ENCODE assay signal across 17 cellular contexts in the genomic region with DNA sequence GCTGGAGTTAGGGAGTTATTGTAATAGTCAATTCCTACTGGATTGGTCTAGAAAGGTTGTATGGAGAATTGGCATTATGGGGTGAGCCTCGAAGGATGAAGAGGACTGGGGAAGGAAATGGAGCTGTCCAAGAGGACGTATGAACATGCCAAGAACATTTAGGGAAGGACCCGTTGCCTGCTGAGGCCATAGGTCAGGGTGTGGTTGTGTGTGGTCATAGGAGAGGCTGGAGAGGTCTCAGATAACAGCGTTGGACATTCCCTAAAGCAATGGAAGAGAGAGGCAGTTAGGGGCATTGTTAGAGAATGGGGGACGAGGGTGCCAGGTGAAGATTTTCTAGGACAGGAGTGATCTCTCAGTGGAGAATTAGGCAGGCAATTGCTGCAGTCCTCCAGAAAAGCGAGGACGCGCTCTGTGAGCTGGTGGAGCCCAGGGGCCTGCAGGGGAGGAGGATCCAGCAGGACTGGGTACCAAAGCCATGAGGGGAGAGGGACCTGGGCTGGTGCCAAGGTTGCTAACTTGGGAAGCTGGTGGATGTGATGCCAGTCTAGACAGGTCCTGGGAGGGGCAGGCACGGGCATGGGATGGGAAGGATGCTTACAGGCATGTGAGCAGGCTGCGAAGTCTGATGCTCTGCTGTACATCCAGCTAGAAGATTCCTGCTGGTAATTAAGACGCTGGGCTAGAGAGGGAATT. TPM values are rescaled to one million over a fixed set of nuclear protein-coding genes. Genes with fewer than 3 reads are reported as not detected.
DNase-seq lines count a peak whose midpoint lies in the region; ATAC-seq and TF ChIP-seq lines count a peak whose summit lies in the region.
"Had no signal": no experiment of that assay in that cellular context is flagged by ENCODE, and none has a peak within 500 bp of the region (broad histone marks: within the 10 kb centered on the region; RNA-seq: fewer than 3 reads in every experiment).

No MANE protein-coding gene starts in this region.

- POLR2A ChIA-PET in CD8-positive, alpha-beta memory T cell (lab: Charles Lee): interaction anchor here (0.7 to 1.0 kb wide), 2 partner anchors 9 to 25 kb away, joined by 3 to 12 read pairs; a partner anchor contains a TSS

- CTCF ChIA-PET in CD8-positive, alpha-beta memory T cell (lab: Charles Lee): interaction anchor here (0.9 to 4.7 kb wide), 6 partner anchors 10 to 40 kb away, joined by 3 to 32 read pairs (median 11); a partner anchor contains a TSS

- H3K36me3 ChIP-seq in CD8-positive, alpha-beta memory T cell (ENCODE audit: insufficient read depth, low read length): no peaks in the 10 kb centered on the region
- peaks cover 0 to 2% of the 10 kb centered on the region in 2 donors for H3K36me3 ChIP-seq in mucosa of rectum (ENCODE audit: control insufficient read depth in 2 of 2, insufficient read depth in 2 of 2, low read length in 2 of 2)

- H3K4me1 Mint-ChIP-seq in CD8-positive, alpha-beta memory T cell: peaks cover 40 to 58% (median 56%) of the 10 kb centered on the region in 3 donors
- H3K4me1 Mint-ChIP-seq in chondrocyte (ENCODE audit: low read depth): no peaks in the 10 kb centered on the region

- DNase-seq in AG20443 (ENCODE audit: low spot score): peak; percentile 2
- DNase-seq in CD8-positive, alpha-beta memory T cell: no peak
- peak; percentile 65 for DNase-seq in chondrocyte (ENCODE audit: low spot score)
- no peak for DNase-seq in NCI-H510A (lab: John Stamatoyannopoulos, UW)
- no peak for DNase-seq in OCI-M1 (lab: John Stamatoyannopoulos, UW)
- DNase-seq: activated CD4-positive, alpha-beta T cell treated with anti-CD3 and anti-CD28 coated beads, Interleukin-2, amount 50 U/mL, for 4 hours; AML-193; NCI-H2081; stimulated activated CD4-positive, alpha-beta T cell treated with anti-CD3 and anti-CD28 coated beads, Interleukin-2, amount 100 ng/mL, for 24 hours had no signal

- ATAC-seq in HG03097 (IDR thresholded peaks at IDR 0.05; ENCODE audit: low FRiP score, unreplicated experiment): no peak
- no peak for ATAC-seq in GM21825 (IDR thresholded peaks at IDR 0.05; ENCODE audit: unreplicated experiment)
- ATAC-seq: HCT116, sciatic nerve had no signal

- no peaks in the 10 kb centered on the region for H3K9me3 Mint-ChIP-seq in CD8-positive, alpha-beta memory T cell
- H3K9me3 Mint-ChIP-seq in chondrocyte (ENCODE audit: low read depth): no peaks in the 10 kb centered on the region
- H3K9me3 Mint-ChIP-seq: memory B cell had no signal

- H3K9ac ChIP-seq in mucosa of rectum (ENCODE audit: low read depth in 1 of 2, low read length in 2 of 2): no peak overlapping the region

- no peaks in the 10 kb centered on the region for H3K36me3 Mint-ChIP-seq in CD8-positive, alpha-beta memory T cell
- no peaks in the 10 kb centered on the region for H3K36me3 Mint-ChIP-seq in chondrocyte (ENCODE audit: low read depth)
- H3K36me3 Mint-ChIP-seq: memory B cell had no signal

- H3K27me3 Mint-ChIP-seq in CD8-positive, alpha-beta memory T cell: no peaks in the 10 kb centered on the region
- no peaks in the 10 kb centered on the region for H3K27me3 Mint-ChIP-seq in chondrocyte (ENCODE audit: low read depth)
- H3K27me3 Mint-ChIP-seq: memory B cell had no signal

- H3K4me1 ChIP-seq in CD8-positive, alpha-beta memory T cell (ENCODE audit: insufficient read depth, low read length): peaks cover 41% of the 10 kb centered on the region
- H3K4me1 ChIP-seq in mucosa of rectum (ENCODE audit: control insufficient read depth in 2 of 2, insufficient read depth in 2 of 2, low read length in 2 of 2): peaks cover 16 to 35% of the 10 kb centered on the region in 2 donors

- H3K9me3 ChIP-seq in CD8-positive, alpha-beta memory T cell (ENCODE audit: low read length): no peaks in the 10 kb centered on the region
- no peaks in the 10 kb centered on the region for H3K9me3 ChIP-seq in mucosa of rectum (ENCODE audit: control insufficient read depth in 2 of 2, low read length in 2 of 2)

- H3K27ac Mint-ChIP-seq in CD8-positive, alpha-beta memory T cell: peak overlapping the region in 6 of 8 donors; percentile 1 to 93 (median 59)
- no peak overlapping the region for H3K27ac Mint-ChIP-seq in chondrocyte (ENCODE audit: unreplicated experiment)
- H3K27ac Mint-ChIP-seq: memory B cell had no signal

- no peak overlapping the region for H3K4me3 Mint-ChIP-seq in CD8-positive, alpha-beta memory T cell
- H3K4me3 Mint-ChIP-seq in chondrocyte (ENCODE audit: unreplicated experiment): no peak overlapping the region
- H3K4me3 Mint-ChIP-seq: memory B cell had no signal

- TF ChIP-seq CTCF in chondrocyte (IDR thresholded peaks at IDR 0.05): no peak

- no peaks in the 10 kb centered on the region for H3K27me3 ChIP-seq in CD8-positive, alpha-beta memory T cell (ENCODE audit: insufficient read depth, low read length, poor library complexity, severe bottlenecking)
- no peaks in the 10 kb centered on the region for H3K27me3 ChIP-seq in mucosa of rectum (ENCODE audit: control insufficient read depth in 2 of 2, insufficient read depth in 2 of 2, low read length in 2 of 2)

- no peak overlapping the region for H3K4me3 ChIP-seq in CD8-positive, alpha-beta memory T cell (ENCODE audit: low read length)
- no peak overlapping the region for H3K4me3 ChIP-seq in mucosa of rectum (ENCODE audit: low read length in 2 of 2)

- no peak overlapping the region for H3K27ac ChIP-seq in CD8-positive, alpha-beta memory T cell (ENCODE audit: low read depth, low read length)
- peak overlapping the region; percentile 56 to 63 for H3K27ac ChIP-seq in mucosa of rectum (ENCODE audit: low read depth in 2 of 2, low read length in 2 of 2)

RNA-seq across cellular contexts. Expression of a gene that starts 9.4 kb away (rescaled TPM):
- 100 to 1,000 TPM; 192 to 193 TPM for total RNA-seq in CD8-positive, alpha-beta memory T cell
- polyA plus RNA-seq in CD8-positive, alpha-beta memory T cell: 42.1 TPM
- 5.2 to 5.5 TPM (median 5.2 TPM) in 3 replicates for total RNA-seq in chondrocyte

RNA-seq across cellular contexts. Expression of a gene that starts 37.0 kb away (rescaled TPM):
- 1 to 10 TPM; 1.2 to 2.3 TPM for total RNA-seq in CD8-positive, alpha-beta memory T cell
- polyA plus RNA-seq in CD8-positive, alpha-beta memory T cell: not detected
- not detected in 3 replicates for total RNA-seq in chondrocyte
- total RNA-seq: cerebellum, temporal lobe had no signal

Comparison
In these comparisons a context has a peak if more than half of its experiments do, and no peak if none do; other contexts are left out.
1. DNase-seq: peak in AG20443 (single experiment) and chondrocyte (single experiment); none in CD8-positive, alpha-beta memory T cell (0 of 5), NCI-H510A (single experiment) and OCI-M1 (single experiment).
2. RNA of a gene that starts 9.4 kb away (total RNA-seq): 192 to 193 TPM in CD8-positive, alpha-beta memory T cell; 5.2 to 5.5 TPM in chondrocyte; every median in the first group is over 10 times any median in the second.